24 cellular contexts compared by ENCODE assay signal in the genomic region with DNA sequence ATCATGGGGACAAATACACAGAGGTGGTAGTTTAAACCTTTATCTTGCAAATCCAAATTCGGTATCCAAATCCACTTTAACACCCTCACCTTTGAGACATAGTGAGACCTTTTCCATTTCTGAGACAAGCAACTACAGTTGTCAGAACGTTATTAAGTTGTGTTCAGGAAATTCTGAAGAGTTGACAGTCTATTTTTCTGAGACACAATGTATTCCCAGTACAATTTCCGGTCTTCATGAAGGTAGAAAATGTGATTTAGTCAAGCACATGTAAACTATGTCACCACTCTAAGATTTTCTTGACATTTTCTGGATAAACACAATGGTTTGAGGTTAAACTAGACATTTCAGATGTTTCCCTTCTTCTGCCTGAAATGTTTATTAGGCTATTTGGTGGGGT. TPM values are rescaled to one million over a fixed set of nuclear protein-coding genes. Genes with fewer than 3 reads are reported as not detected.
"Had no signal": no experiment of that assay in that cellular context is flagged by ENCODE, and none has a peak within 500 bp of the region (broad histone marks: within the 10 kb centered on the region; RNA-seq: fewer than 3 reads in every experiment).

No MANE protein-coding gene starts in this region.

- DNase-seq: Karpas-422, KG1, MG63, NCI-H1092, NCI-H1105 treated with DMSO at 0.1 percent for 48 hours, NCI-H1417 treated with DMSO at 0.1 percent for 48 hours, NCI-H146, NCI-H1694 treated with DMSO at 0.1 percent for 48 hours, NCI-H2029, NCI-H2081 treated with DMSO at 0.1 percent for 48 hours, NCI-H2171, NCI-H226, NCI-H446, NCI-H510A, NCI-H524 treated with DMSO at 0.1 percent for 48 hours, NCI-H69, NCI-H774, PC-3, Peyer's patch, SHP77 treated with DMSO at 0.1 percent for 48 hours, SJCRH30 had no signal

- H3K27ac ChIP-seq: Peyer's patch, SJCRH30 had no signal

- H3K27me3 ChIP-seq: MG63, Peyer's patch, SJCRH30 had no signal

- H3K36me3 ChIP-seq: MG63, Peyer's patch, SJCRH30 had no signal

- ATAC-seq: PC-3, Right ventricle myocardium inferior, SK-N-SH treated with all-trans-retinoic acid at 6 μM for 48 hours had no signal

- H3K9me3 ChIP-seq: MG63, Peyer's patch, SJCRH30 had no signal

- H3K4me3 ChIP-seq: MG63, Peyer's patch, SJCRH30 had no signal

- H3K4me1 ChIP-seq: Peyer's patch had no signal

RNA-seq across cellular contexts. Expression of a gene that starts 10.8 kb away (rescaled TPM):
- total RNA-seq: OCI-LY7 had no signal
